13 cellular contexts compared by ENCODE assay signal in the genomic region with DNA sequence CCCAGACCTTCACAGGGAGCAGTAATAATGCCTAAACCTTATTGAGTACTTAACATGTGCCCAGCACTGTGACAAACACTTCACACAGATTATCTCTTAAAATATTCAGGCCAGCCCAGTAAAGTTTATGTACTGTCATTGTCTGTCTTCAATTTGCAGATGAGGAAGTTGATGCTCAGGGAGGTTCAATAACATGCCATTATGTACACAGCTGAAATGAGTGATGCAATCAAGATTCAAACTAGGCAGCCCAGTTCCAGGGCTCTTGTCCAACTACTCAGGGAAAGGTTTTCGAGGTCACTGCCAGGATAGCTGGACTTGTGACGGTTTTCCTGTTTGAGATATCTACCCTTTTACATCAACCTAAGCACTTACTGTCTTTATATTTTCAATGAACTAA. TPM values are rescaled to one million over a fixed set of nuclear protein-coding genes. Genes with fewer than 3 reads are reported as not detected.
A peak's percentile ranks its signal among the peaks of the same experiment; 100 is the strongest.
DNase-seq lines count a peak whose midpoint lies in the region; ATAC-seq and TF ChIP-seq lines count a peak whose summit lies in the region.
"Had no signal": no experiment of that assay in that cellular context is flagged by ENCODE, and none has a peak within 500 bp of the region (broad histone marks: within the 10 kb centered on the region; RNA-seq: fewer than 3 reads in every experiment).

No MANE protein-coding gene starts in this region.

- H3K4me3 Mint-ChIP-seq in natural killer cell: no peak overlapping the region
- H3K4me3 Mint-ChIP-seq: CD4-positive, CD25-positive, alpha-beta regulatory T cell had no signal

- intact Hi-C loops in left lung (cut with DNase I) (no loop called here), natural killer cell (cut with micrococcal nuclease) (no loop called here)

- H3K27ac ChIP-seq in left lung: peak overlapping the region in 1 of 2 donors; percentile 37
- H3K27ac ChIP-seq: neutrophil had no signal

- H3K9me3 ChIP-seq in left lung: no peaks in the 10 kb centered on the region
- H3K9me3 ChIP-seq: neutrophil had no signal

- peaks cover 40 to 41% of the 10 kb centered on the region in 2 donors for H3K4me1 Mint-ChIP-seq in natural killer cell
- H3K4me1 Mint-ChIP-seq: CD4-positive, CD25-positive, alpha-beta regulatory T cell had no signal

- no peak overlapping the region for H3K27ac Mint-ChIP-seq in activated naive CD4-positive, alpha-beta T cell treated with anti-CD3 and anti-CD28 coated beads, Interleukin-2, amount 50 U/mL, for 72 hours
- H3K27ac Mint-ChIP-seq in natural killer cell: peak overlapping the region in 1 of 2 donors; percentile 82
- H3K27ac Mint-ChIP-seq: CD4-positive, CD25-positive, alpha-beta regulatory T cell had no signal

- ATAC-seq in left lung (peak; percentile 71), HG02759 (IDR thresholded peaks at IDR 0.05; ENCODE audit: unreplicated experiment) (no peak), natural killer cell (no peak)
- no peak for ATAC-seq in activated naive CD4-positive, alpha-beta T cell treated with anti-CD3 and anti-CD28 coated beads, Interleukin-2, amount 50 U/mL, for 72 hours

- H3K36me3 Mint-ChIP-seq in activated naive CD4-positive, alpha-beta T cell treated with anti-CD3 and anti-CD28 coated beads, Interleukin-2, amount 50 U/mL, for 72 hours: no peaks in the 10 kb centered on the region
- no peaks in the 10 kb centered on the region for H3K36me3 Mint-ChIP-seq in natural killer cell
- H3K36me3 Mint-ChIP-seq: CD4-positive, CD25-positive, alpha-beta regulatory T cell had no signal

- H3K36me3 ChIP-seq in left lung: no peaks in the 10 kb centered on the region
- H3K36me3 ChIP-seq: neutrophil had no signal

- H3K4me3 ChIP-seq in left lung: no peak overlapping the region
- H3K4me3 ChIP-seq: SK-N-MC had no signal

- H3K27me3 ChIP-seq in left lung: no peaks in the 10 kb centered on the region
- H3K27me3 ChIP-seq: neutrophil had no signal

- peak; percentile 43 for DNase-seq in COLO668 (lab: John Stamatoyannopoulos, UW; ENCODE audit: unreplicated experiment)
- peak; percentile 49 for DNase-seq in NCI-H1436 treated with DMSO at 0.1 percent for 48 hours (lab: John Stamatoyannopoulos, UW)
- peak; percentile 71 for DNase-seq in SKM-1 (lab: John Stamatoyannopoulos, UW; ENCODE audit: unreplicated experiment)
- DNase-seq in left lung: peak in 1 of 2 donors; percentile 35
- DNase-seq in activated naive CD4-positive, alpha-beta T cell treated with anti-CD3 and anti-CD28 coated beads, Interleukin-2, amount 50 U/mL, for 72 hours (ENCODE audit: low spot score in 2 of 2): no peak
- no peak for DNase-seq in cerebellum (ENCODE audit: low spot score)
- DNase-seq in natural killer cell: no peak
- DNase-seq: activated CD8-positive, alpha-beta memory T cell treated with anti-CD3 and anti-CD28 coated beads, Interleukin-2, amount 50 U/mL, for 4 hours; CD4-positive, CD25-positive, alpha-beta regulatory T cell; central memory CD4-positive, alpha-beta T cell had no signal

- TF ChIP-seq CTCF in left lung (IDR thresholded peaks at IDR 0.05) (no peak), natural killer cell (IDR thresholded peaks at IDR 0.05) (no peak)

- H3K4me1 ChIP-seq in left lung: peaks cover 37% of the 10 kb centered on the region in 2 donors

- H3K27me3 Mint-ChIP-seq in natural killer cell (ENCODE audit: low read depth in 2 of 2): peaks cover 0 to 4% of the 10 kb centered on the region in 2 donors

- H3K9me3 Mint-ChIP-seq in activated naive CD4-positive, alpha-beta T cell treated with anti-CD3 and anti-CD28 coated beads, Interleukin-2, amount 50 U/mL, for 72 hours: no peaks in the 10 kb centered on the region
- H3K9me3 Mint-ChIP-seq in natural killer cell: no peaks in the 10 kb centered on the region

RNA-seq across cellular contexts. Expression of a gene that starts 56.1 kb away (rescaled TPM):
- total RNA-seq in left lung: 10 to 100 TPM; 40.4 to 54.3 TPM
- 1 to 10 TPM in 1 of 2 donors, under 1 TPM in 1; 0.53 to 2.2 TPM for total RNA-seq in activated naive CD4-positive, alpha-beta T cell treated with anti-CD3 and anti-CD28 coated beads, Interleukin-2, amount 50 U/mL, for 72 hours
- 298 TPM for total RNA-seq in cerebellum
- 100 to 1,000 TPM; 147 to 197 (median 155) TPM for total RNA-seq in natural killer cell

Comparison
In these comparisons a context has a peak if more than half of its experiments do, and no peak if none do; other contexts are left out.
1. DNase-seq: peak in COLO668 (single experiment), NCI-H1436 treated with DMSO at 0.1 percent for 48 hours (single experiment) and SKM-1 (single experiment); none in activated naive CD4-positive, alpha-beta T cell treated with anti-CD3 and anti-CD28 coated beads, Interleukin-2, amount 50 U/mL, for 72 hours (0 of 2), cerebellum (single experiment) and natural killer cell (single experiment).
2. RNA of a gene that starts 56.1 kb away (total RNA-seq): 298 TPM in cerebellum (single experiment), 147 to 197 TPM in natural killer cell and 40.4 to 54.3 TPM in left lung; 0.53 to 2.2 TPM in activated naive CD4-positive, alpha-beta T cell treated with anti-CD3 and anti-CD28 coated beads, Interleukin-2, amount 50 U/mL, for 72 hours; every median in the first group is over 10 times any median in the second.